Comparison of ENCODE assay signal across 8 cellular contexts in genomic region chr7:140062528-140063299, GRCh38.
A peak's percentile ranks its signal among the peaks of the same experiment; 100 is the strongest.
DNase-seq lines count a peak whose midpoint lies in the region; ATAC-seq lines count a peak whose summit lies in the region.

Gene PARP12, minus strand, starts transcription at chr7:140062951. Its CDS starts 104 bp downstream, at chr7:140062847.

- H3K4me1 Mint-ChIP-seq in central memory CD8-positive, alpha-beta T cell = peaks cover 44% of the 10 kb centered on the region

- peak; percentile 89 for ATAC-seq in HG03025 (IDR thresholded peaks at IDR 0.05; ENCODE audit: low FRiP score, unreplicated experiment)
- ATAC-seq in activated CD4-positive, CD25-positive, alpha-beta regulatory T cell treated with anti-CD3 and anti-CD28 coated beads, Interleukin-2, amount 50 U/mL, for 24 hours = peak; percentile 75 to 78
- ATAC-seq in central memory CD8-positive, alpha-beta T cell (replicated peaks; ENCODE audit: extremely low read depth, poor library complexity, severe bottlenecking) = peak; percentile 81

- H3K36me3 Mint-ChIP-seq in central memory CD8-positive, alpha-beta T cell (ENCODE audit: insufficient read depth) = peaks cover 17% of the 10 kb centered on the region

- H3K27me3 Mint-ChIP-seq in central memory CD8-positive, alpha-beta T cell = no peaks in the 10 kb centered on the region

- H3K27ac Mint-ChIP-seq in central memory CD8-positive, alpha-beta T cell (ENCODE audit: low read depth) = peak within 1 kb of the TSS; percentile 64

- H3K9me3 Mint-ChIP-seq in central memory CD8-positive, alpha-beta T cell = peaks cover 17% of the 10 kb centered on the region

- peak within 1 kb of the TSS; percentile 86 for H3K4me3 Mint-ChIP-seq in central memory CD8-positive, alpha-beta T cell

- DNase-seq in NCI-H82 (lab: John Stamatoyannopoulos, UW) (peak; percentile 40), NCI-H82 treated with DMSO at 0.1 percent for 48 hours (lab: John Stamatoyannopoulos, UW; ENCODE audit: unreplicated experiment) (no peak), NCI-H2107 treated with DMSO at 0.1 percent for 48 hours (lab: John Stamatoyannopoulos, UW; ENCODE audit: unreplicated experiment) (peak; percentile 42), kidney glomerular epithelial cell (lab: John Stamatoyannopoulos, UW) (peak; percentile 60)
- DNase-seq in central memory CD8-positive, alpha-beta T cell (ENCODE audit: low spot score in 2 of 2) = peak; percentile 72 to 75
- peak; percentile 59 to 66 for DNase-seq in stimulated activated CD4-positive, alpha-beta T cell treated with anti-CD3 and anti-CD28 coated beads, Interleukin-1b, Interleukin-23, amount 100 ng/mL, for 1 hour (ENCODE audit: low read depth in 2 of 2)
